Comparison of ENCODE assay signal across 28 cellular contexts in genomic region chr20:46007671-46008070, GRCh38. TPM values are rescaled to one million over a fixed set of nuclear protein-coding genes. Genes with fewer than 3 reads are reported as not detected.
DNase-seq lines count a peak whose midpoint lies in the region; ATAC-seq, FAIRE-seq and TF ChIP-seq lines count a peak whose summit lies in the region.
"Had no signal": no experiment of that assay in that cellular context is flagged by ENCODE, and none has a peak within 500 bp of the region (broad histone marks: within the 10 kb centered on the region; RNA-seq: fewer than 3 reads in every experiment).

No MANE protein-coding gene starts in this region.

- no peaks in the 10 kb centered on the region for H3K9me3 Mint-ChIP-seq in activated CD4-positive, alpha-beta T cell treated with anti-CD3 and anti-CD28 coated beads, Interleukin-2, amount 10 ng/mL, durations not matched to agents 24 days and 14 days
- H3K9me3 Mint-ChIP-seq: stimulated activated naive CD8-positive, alpha-beta T cell treated with anti-CD3 and anti-CD28 coated beads, Interleukin-15, Interleukin-2, amounts not matched to agents 100 ng/mL and 50 ng/mL, for 24 hours had no signal

- no peaks in the 10 kb centered on the region for H4K20me1 ChIP-seq in smooth muscle cell (ENCODE audit: low read depth)

- TF ChIP-seq CTCF in foreskin keratinocyte (conservative IDR thresholded peaks at IDR 0.05) (no peak), smooth muscle cell (IDR thresholded peaks at IDR 0.05; ENCODE audit: borderline replicate concordance, insufficient read depth, poor library complexity, severe bottlenecking) (no peak)

- intact Hi-C loops in activated CD4-positive, alpha-beta T cell treated with anti-CD3 and anti-CD28 coated beads, Interleukin-2, amount 10 ng/mL, durations not matched to agents 24 days and 14 days (cut with micrococcal nuclease), result loop anchor here (5.0 kb wide), 1 partner anchor 35 kb away; the partner anchor contains the start of gene ZNF335

- H3F3A ChIP-seq in smooth muscle cell (ENCODE audit: low read depth), result no peaks in the 10 kb centered on the region

- H3K27ac ChIP-seq in foreskin keratinocyte (peak overlapping the region; percentile 88), smooth muscle cell (ENCODE audit: low read depth) (peak overlapping the region; percentile 60)
- H3K27ac ChIP-seq: dorsolateral prefrontal cortex, heart right ventricle, ovary, right atrium auricular region, thyroid gland had no signal

- no peaks in the 10 kb centered on the region for H3K79me2 ChIP-seq in smooth muscle cell (ENCODE audit: low read depth)

- peak overlapping the region; percentile 45 for H3K4me2 ChIP-seq in smooth muscle cell

- H2AFZ ChIP-seq in smooth muscle cell (ENCODE audit: low read depth), result no peak overlapping the region

- WGBS in smooth muscle cell (ENCODE audit: low lambda C conversion rate), result 82% methylated on average over 4 of the region's 4 CpGs

- DNase-seq in activated CD4-positive, alpha-beta T cell treated with anti-CD3 and anti-CD28 coated beads, Interleukin-2, amount 10 ng/mL, durations not matched to agents 24 days and 14 days, result no peak
- no peak for DNase-seq in activated CD4-positive, alpha-beta T cell treated with anti-CD3 and anti-CD28 coated beads for 48 hours
- DNase-seq in T-helper 17 cell, result no peak
- no peak for DNase-seq in foreskin keratinocyte
- DNase-seq in smooth muscle cell (lab: John Stamatoyannopoulos, UW; ENCODE audit: unreplicated experiment), result no peak
- DNase-seq in frontal cortex (ENCODE audit: low spot score in 2 of 2), result no peak
- no peak for DNase-seq in cerebellar cortex (ENCODE audit: low spot score)
- DNase-seq in SW480 (ENCODE audit: low spot score), result no peak
- DNase-seq: 8988T; activated CD8-positive, alpha-beta memory T cell treated with anti-CD3 and anti-CD28 coated beads, Interleukin-2, amount 10 ng/mL, durations not matched to agents 7 days and 5 days; central memory CD4-positive, alpha-beta T cell; DMS53; dorsolateral prefrontal cortex; heart right ventricle; KBM-7; NCI-H1436 treated with DMSO at 0.1 percent for 48 hours; NCI-H510A treated with DMSO at 0.1 percent for 48 hours; ovary; SIG-M5; SW 1271; thyroid gland had no signal

- peaks cover 25% of the 10 kb centered on the region for H3K4me1 ChIP-seq in foreskin keratinocyte
- H3K4me1 ChIP-seq in smooth muscle cell (ENCODE audit: low read depth), result peaks cover 4% of the 10 kb centered on the region
- H3K4me1 ChIP-seq: thyroid gland had no signal

- no peak overlapping the region for H3K4me3 ChIP-seq in smooth muscle cell
- H3K4me3 ChIP-seq: dorsolateral prefrontal cortex, heart right ventricle, ovary, right atrium auricular region, thyroid gland had no signal

- H3K36me3 ChIP-seq in smooth muscle cell (ENCODE audit: low read depth), result no peaks in the 10 kb centered on the region
- H3K36me3 ChIP-seq: heart right ventricle, ovary, right atrium auricular region, thyroid gland had no signal

- no peak overlapping the region for H3K9ac ChIP-seq in smooth muscle cell (ENCODE audit: low read depth)

- H3K4me3 Mint-ChIP-seq in activated CD4-positive, alpha-beta T cell treated with anti-CD3 and anti-CD28 coated beads, Interleukin-2, amount 10 ng/mL, durations not matched to agents 24 days and 14 days, result peak overlapping the region; percentile 49
- H3K4me3 Mint-ChIP-seq in T-helper 17 cell, result peak overlapping the region; percentile 25
- H3K4me3 Mint-ChIP-seq: activated CD8-positive, alpha-beta memory T cell treated with anti-CD3 and anti-CD28 coated beads, Interleukin-2, amount 10 ng/mL, durations not matched to agents 7 days and 5 days; stimulated activated naive CD8-positive, alpha-beta T cell treated with anti-CD3 and anti-CD28 coated beads, Interleukin-15, Interleukin-2, amounts not matched to agents 100 ng/mL and 50 ng/mL, for 24 hours had no signal

- H3K4me1 Mint-ChIP-seq in activated CD4-positive, alpha-beta T cell treated with anti-CD3 and anti-CD28 coated beads, Interleukin-2, amount 10 ng/mL, durations not matched to agents 24 days and 14 days, result peaks cover 70% of the 10 kb centered on the region
- H3K4me1 Mint-ChIP-seq in T-helper 17 cell, result peaks cover 74% of the 10 kb centered on the region

- no peak overlapping the region for H3K27ac Mint-ChIP-seq in activated CD4-positive, alpha-beta T cell treated with anti-CD3 and anti-CD28 coated beads, Interleukin-2, amount 10 ng/mL, durations not matched to agents 24 days and 14 days
- H3K27ac Mint-ChIP-seq in T-helper 17 cell, result peak overlapping the region; percentile 73
- H3K27ac Mint-ChIP-seq: activated CD8-positive, alpha-beta memory T cell treated with anti-CD3 and anti-CD28 coated beads, Interleukin-2, amount 10 ng/mL, durations not matched to agents 7 days and 5 days; activated naive CD4-positive, alpha-beta T cell treated with anti-CD3 and anti-CD28 coated beads, Interleukin-2, amount 50 U/mL, for 72 hours; stimulated activated naive CD8-positive, alpha-beta T cell treated with anti-CD3 and anti-CD28 coated beads, Interleukin-15, Interleukin-2, amounts not matched to agents 100 ng/mL and 50 ng/mL, for 24 hours had no signal

- ATAC-seq in T-helper 17 cell (no peak), foreskin keratinocyte (no peak)
- ATAC-seq: activated CD8-positive, alpha-beta memory T cell treated with anti-CD3 and anti-CD28 coated beads, Interleukin-2, amount 10 ng/mL, durations not matched to agents 7 days and 5 days; heart right ventricle; Panc1 had no signal

- no peak for FAIRE-seq in frontal cortex (lab: Jason Lieb, UNC)
- FAIRE-seq: endothelial cell of umbilical vein, G401.6 had no signal

- H3K36me3 Mint-ChIP-seq in activated CD4-positive, alpha-beta T cell treated with anti-CD3 and anti-CD28 coated beads, Interleukin-2, amount 10 ng/mL, durations not matched to agents 24 days and 14 days (ENCODE audit: low read depth), result peaks cover 2% of the 10 kb centered on the region
- peaks cover 8% of the 10 kb centered on the region for H3K36me3 Mint-ChIP-seq in T-helper 17 cell (ENCODE audit: low read depth)

- peaks cover 48% of the 10 kb centered on the region for H3K27me3 Mint-ChIP-seq in activated CD4-positive, alpha-beta T cell treated with anti-CD3 and anti-CD28 coated beads, Interleukin-2, amount 10 ng/mL, durations not matched to agents 24 days and 14 days
- H3K27me3 Mint-ChIP-seq in T-helper 17 cell, result peaks cover 39% of the 10 kb centered on the region

- H3K27me3 ChIP-seq in foreskin keratinocyte (peaks cover 21% of the 10 kb centered on the region), smooth muscle cell (ENCODE audit: low read depth) (no peaks in the 10 kb centered on the region)

- H3K9me3 ChIP-seq in T-helper 17 cell (ENCODE audit: control insufficient read depth, low read length, poor library complexity, severe bottlenecking), result no peaks in the 10 kb centered on the region
- no peaks in the 10 kb centered on the region for H3K9me3 ChIP-seq in smooth muscle cell (replicated peaks; ENCODE audit: low read depth)
- H3K9me3 ChIP-seq: heart right ventricle, ovary, right atrium auricular region, thyroid gland had no signal

RNA-seq across cellular contexts. Expression of gene MMP9, which starts 1.0 kb away (rescaled TPM):
- 0.19 and 0.28 TPM in 2 replicates for total RNA-seq in activated CD4-positive, alpha-beta T cell treated with anti-CD3 and anti-CD28 coated beads, Interleukin-2, amount 10 ng/mL, durations not matched to agents 24 days and 14 days
- total RNA-seq in T-helper 17 cell (1 to 10 TPM; 2.6 to 2.7 TPM), foreskin keratinocyte (40.5 and 266 TPM in 2 replicates), smooth muscle cell (4.9 and 6.3 TPM in 2 replicates), frontal cortex (under 0.01 TPM)
- polyA plus RNA-seq in foreskin keratinocyte (44.4 and 338 TPM in 2 replicates), smooth muscle cell (5.9 and 27.2 TPM in 2 replicates)
- total RNA-seq: endothelial cell of umbilical vein had no signal
- polyA plus RNA-seq: endothelial cell of umbilical vein; naive thymus-derived CD4-positive, alpha-beta T cell had no signal

RNA-seq across cellular contexts. Expression of gene SLC12A5, which starts 21.3 kb away (rescaled TPM):
- total RNA-seq in activated CD4-positive, alpha-beta T cell treated with anti-CD3 and anti-CD28 coated beads, Interleukin-2, amount 10 ng/mL, durations not matched to agents 24 days and 14 days, result not detected in 2 replicates
- total RNA-seq in T-helper 17 cell (not detected), foreskin keratinocyte (1.7 and 3.2 TPM in 2 replicates), smooth muscle cell (0.09 and 0.40 TPM in 2 replicates), frontal cortex (18.8 TPM)
- polyA plus RNA-seq in foreskin keratinocyte (3.6 and 5.9 TPM in 2 replicates), smooth muscle cell (1.2 and 1.3 TPM in 2 replicates)
- total RNA-seq: naive thymus-derived CD4-positive, alpha-beta T cell; right atrium auricular region had no signal
- polyA plus RNA-seq: naive thymus-derived CD4-positive, alpha-beta T cell had no signal

RNA-seq across cellular contexts. Expression of gene ZNF335, which starts 35.7 kb away (rescaled TPM):
- total RNA-seq in activated CD4-positive, alpha-beta T cell treated with anti-CD3 and anti-CD28 coated beads, Interleukin-2, amount 10 ng/mL, durations not matched to agents 24 days and 14 days, result 37.5 and 39.5 TPM in 2 replicates
- total RNA-seq in T-helper 17 cell (100 to 1,000 TPM in 1 of 2 donors, 10 to 100 TPM in 1; 95.1 to 129 TPM), foreskin keratinocyte (14.2 and 15.7 TPM in 2 replicates), smooth muscle cell (11.2 and 11.6 TPM in 2 replicates), frontal cortex (12.6 TPM)
- polyA plus RNA-seq in foreskin keratinocyte (8.3 and 8.6 TPM in 2 replicates), smooth muscle cell (14.2 and 20.7 TPM in 2 replicates)
